Comparison of ENCODE assay signal across 8 cellular contexts in the genomic region with DNA sequence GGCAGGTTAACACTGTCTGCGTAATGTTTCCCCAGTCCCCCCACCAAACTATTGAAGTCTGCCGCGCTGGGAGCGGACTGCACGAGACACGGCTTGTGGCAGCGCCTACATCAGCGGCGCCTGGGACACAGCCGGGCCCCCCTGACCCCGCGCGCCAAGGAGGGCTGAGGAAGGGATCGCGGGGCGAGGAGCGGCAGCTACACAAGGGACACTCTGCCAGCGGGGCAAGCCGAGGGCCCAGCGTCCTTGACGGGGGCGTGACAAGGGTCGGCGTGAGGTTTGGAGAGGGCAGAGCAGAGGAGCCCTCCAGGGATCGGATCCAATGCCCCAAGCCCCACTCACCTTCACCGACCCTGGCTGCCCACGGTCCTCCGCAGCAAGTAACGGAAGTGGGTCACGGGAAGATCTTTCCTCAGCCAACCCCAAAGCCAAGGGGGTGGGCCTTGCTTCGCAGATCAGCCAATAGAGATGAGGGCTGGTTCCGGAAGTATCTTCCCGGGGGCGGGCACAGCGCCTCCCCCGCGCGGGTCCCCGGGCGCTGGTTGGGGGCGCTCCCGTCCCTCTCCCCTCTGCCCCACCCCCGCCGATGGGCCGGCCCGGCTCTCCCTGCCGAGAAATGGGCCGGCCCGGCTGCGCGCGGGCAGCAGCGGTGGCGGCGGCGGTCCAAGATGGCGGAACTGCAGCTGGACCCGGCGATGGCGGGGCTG. TPM values are rescaled to one million over a fixed set of nuclear protein-coding genes. Genes with fewer than 3 reads are reported as not detected.
DNase-seq lines count a peak whose midpoint lies in the region; ATAC-seq lines count a peak whose summit lies in the region.

Gene ATP5PD, minus strand, starts transcription at position 387 of the 707 bp plus-strand sequence. CDS start 4,319 bp downstream, outside the sequence.
Gene KCTD2, plus strand, starts transcription at position 643 of the 707 bp plus-strand sequence. Its CDS starts 26 bp downstream, at position 669.

- DNase-seq in DMS 273 treated with DMSO at 0.1 percent for 48 hours (lab: John Stamatoyannopoulos, UW) (peak; percentile 94), OCI-M2 (lab: John Stamatoyannopoulos, UW; ENCODE audit: unreplicated experiment) (peak; percentile 57), activated T-cell treated with anti-CD3 and anti-CD28 coated beads for 48 hours (ENCODE audit: low read depth) (peak; percentile 95), epithelial cell of prostate (ENCODE audit: low read depth, low spot score) (peak; percentile 87), mucosa of gallbladder (ENCODE audit: low spot score) (peak; percentile 96)
- peak; percentile 86 to 93 for DNase-seq in stimulated activated CD8-positive, alpha-beta memory T cell treated with anti-CD3 and anti-CD28 coated beads, Interleukin-4, amount 100 ng/mL, for 4 hours (ENCODE audit: low read depth in 2 of 2, low spot score in 1 of 2)

- peak within 1 kb of the TSS; percentile 96 to 99 (median 98) for H3K4me3 Mint-ChIP-seq in IgD-negative memory B cell

- H3K27ac ChIP-seq in epithelial cell of prostate, result peak within 1 kb of the TSS; percentile 93

- peaks cover 17 to 21% (median 20%) of the 10 kb centered on the region in 3 donors for H3K4me1 Mint-ChIP-seq in IgD-negative memory B cell

- peak within 1 kb of the TSS; percentile 94 to 97 (median 97) for H3K27ac Mint-ChIP-seq in IgD-negative memory B cell

- ATAC-seq in GM21529 (IDR thresholded peaks at IDR 0.05; ENCODE audit: unreplicated experiment), result peak; percentile 95

- H3K9me3 Mint-ChIP-seq in IgD-negative memory B cell, result no peaks in the 10 kb centered on the region

- no peaks in the 10 kb centered on the region for H3K27me3 Mint-ChIP-seq in IgD-negative memory B cell

- no peaks in the 10 kb centered on the region for H3K36me3 Mint-ChIP-seq in IgD-negative memory B cell

RNA-seq across cellular contexts. Expression of gene ATP5PD, which starts in this region (rescaled TPM):
- polyA plus RNA-seq in IgD-negative memory B cell, result 241 TPM
- total RNA-seq in mucosa of gallbladder, result 226 TPM

RNA-seq across cellular contexts. Expression of gene KCTD2, which starts in this region (rescaled TPM):
- polyA plus RNA-seq in IgD-negative memory B cell, result 5.7 TPM
- 28.3 TPM for total RNA-seq in mucosa of gallbladder

Comparison
In these comparisons a context has a peak if more than half of its experiments do, and no peak if none do; other contexts are left out.
1. Peak in every context shown above with its lines: DNase-seq, ATAC-seq and H3K27ac ChIP-seq.